30 cellular contexts compared by ENCODE assay signal in the genomic region with DNA sequence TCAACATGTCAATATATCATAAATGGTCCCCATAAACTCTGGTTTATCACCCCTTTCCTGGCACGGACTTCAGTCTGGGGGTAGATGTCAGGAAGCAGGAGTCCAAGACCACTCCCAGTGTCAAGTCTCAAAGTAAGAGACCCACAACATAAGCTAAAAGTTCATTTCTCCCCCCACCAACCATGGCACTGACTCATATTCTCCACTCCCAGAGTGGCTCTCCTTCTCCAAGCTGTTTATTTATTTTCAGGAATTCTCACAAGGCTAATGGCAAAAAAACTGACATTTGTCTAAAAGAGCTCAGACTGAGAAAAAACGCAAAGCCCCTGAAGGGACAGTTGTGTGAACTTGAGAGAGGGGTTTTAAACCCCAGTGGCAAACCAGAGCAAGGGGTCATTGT.
"Had no signal": no experiment of that assay in that cellular context is flagged by ENCODE, and none has a peak within 500 bp of the region (broad histone marks: within the 10 kb centered on the region; RNA-seq: fewer than 3 reads in every experiment).

No MANE protein-coding gene starts in this region.

- H3K9me3 ChIP-seq: ovary, sigmoid colon, testis had no signal

- H3K27me3 ChIP-seq: esophagus squamous epithelium, hepatocyte, left lung, ovary, sigmoid colon, spleen, testis, tibial artery had no signal

- ATAC-seq: effector memory CD8-positive, alpha-beta T cell; left cardiac atrium; left lung; mucosa of descending colon; natural killer cell treated with Interleukin-12 subunit alpha and Interleukin-12 subunit beta and Interleukin-15 and Interleukin-18, amount 100 ng/mL, for 72 hours; psoas muscle; right cardiac atrium; stimulated activated memory B cell treated with anti-CD40 and anti-IgM and Interleukin-4, amounts not matched to agents 10 μg/mL and 1 μg/mL and 100 μg/mL, for 72 hours; stimulated activated naive CD8-positive, alpha-beta T cell treated with anti-CD3 and anti-CD28 coated beads, Interleukin-15, Interleukin-2, amounts not matched to agents 100 U/mL and 50 U/mL, for 24 hours had no signal

- H3K4me3 Mint-ChIP-seq: effector memory CD8-positive, alpha-beta T cell; mesothelial cell of epicardium; naive B cell; natural killer cell treated with Interleukin-12 subunit alpha and Interleukin-12 subunit beta and Interleukin-15 and Interleukin-18, amount 100 ng/mL, for 72 hours; stimulated activated memory B cell treated with anti-CD40 and anti-IgM and Interleukin-4, amounts not matched to agents 10 μg/mL and 1 μg/mL and 100 μg/mL, for 72 hours; type B pancreatic cell had no signal

- H3K4me2 ChIP-seq: hepatocyte had no signal

- H3K9me3 Mint-ChIP-seq: stimulated activated memory B cell treated with anti-CD40 and anti-IgM and Interleukin-4, amounts not matched to agents 10 μg/mL and 1 μg/mL and 100 μg/mL, for 72 hours; type B pancreatic cell had no signal

- H3K4me1 ChIP-seq: esophagus squamous epithelium, left lung, psoas muscle, sigmoid colon, spleen, testis, tibial artery had no signal

- FAIRE-seq: endometrium, frontal cortex, islet of Langerhans had no signal

- H3K27ac Mint-ChIP-seq: effector memory CD8-positive, alpha-beta T cell; mesothelial cell of epicardium; natural killer cell treated with Interleukin-12 subunit alpha and Interleukin-12 subunit beta and Interleukin-15 and Interleukin-18, amount 100 ng/mL, for 72 hours; stimulated activated memory B cell treated with anti-CD40 and anti-IgM and Interleukin-4, amounts not matched to agents 10 μg/mL and 1 μg/mL and 100 μg/mL, for 72 hours; type B pancreatic cell had no signal

- H2AFZ ChIP-seq: hepatocyte had no signal

- H3K27ac ChIP-seq: esophagus squamous epithelium, hepatocyte, left lung, ovary, psoas muscle, sigmoid colon, spleen, testis, tibial artery had no signal

- H3K36me3 ChIP-seq: esophagus squamous epithelium, left lung, ovary, sigmoid colon, spleen, tibial artery had no signal

- H3K79me2 ChIP-seq: hepatocyte had no signal

- DNase-seq: cerebellar nuclear complex; cortex of kidney; effector memory CD8-positive, alpha-beta T cell; erythroblast; esophagus squamous epithelium; left cardiac atrium; left lung; mammary epithelial cell; mucosa of descending colon; naive B cell; nucleus accumbens; ovary; posterior cingulate gyrus; psoas muscle; right cardiac atrium; sigmoid colon; spleen; stimulated activated CD4-positive, alpha-beta T cell treated with anti-CD3 and anti-CD28 coated beads, Interleukin-4, amount 100 ng/mL, for 4 hours; stimulated activated naive CD8-positive, alpha-beta T cell treated with anti-CD3 and anti-CD28 coated beads, Interleukin-15, Interleukin-2, amounts not matched to agents 100 U/mL and 50 U/mL, for 24 hours; substantia nigra; testis; tibial artery had no signal

- H3K27me3 Mint-ChIP-seq: effector memory CD8-positive, alpha-beta T cell; naive B cell; natural killer cell treated with Interleukin-12 subunit alpha and Interleukin-12 subunit beta and Interleukin-15 and Interleukin-18, amount 100 ng/mL, for 72 hours; stimulated activated memory B cell treated with anti-CD40 and anti-IgM and Interleukin-4, amounts not matched to agents 10 μg/mL and 1 μg/mL and 100 μg/mL, for 72 hours; type B pancreatic cell had no signal

- H3K4me3 ChIP-seq: esophagus squamous epithelium, hepatocyte, left lung, mucosa of descending colon, ovary, psoas muscle, sigmoid colon, spleen, testis, tibial artery had no signal
